In genomic region chr6:13708679-13709261, GRCh38 we compare ENCODE assay signal across 8 cellular contexts. TPM values are rescaled to one million over a fixed set of nuclear protein-coding genes. Genes with fewer than 3 reads are reported as not detected.
DNase-seq lines count a peak whose midpoint lies in the region; ATAC-seq and TF ChIP-seq lines count a peak whose summit lies in the region.

No MANE protein-coding gene starts in this region.

- no peak for TF ChIP-seq CTCF in CD4-positive, alpha-beta T cell (IDR thresholded peaks at IDR 0.05)
- TF ChIP-seq CTCF in coronary artery (IDR thresholded peaks at IDR 0.05) (no peak), nephron (IDR thresholded peaks at IDR 0.05; ENCODE audit: unreplicated experiment in 3 of 3) (no peak)

- peaks cover 51% of the 10 kb centered on the region for H3K4me1 Mint-ChIP-seq in CD4-positive, alpha-beta T cell (ENCODE audit: low read depth)
- peaks cover 32% of the 10 kb centered on the region for H3K4me1 Mint-ChIP-seq in nephron

- H3K27me3 ChIP-seq in CD4-positive, alpha-beta T cell (ENCODE audit: control insufficient read depth, insufficient read depth, low read length) = no peaks in the 10 kb centered on the region

- peaks cover 33% of the 10 kb centered on the region for H3K36me3 Mint-ChIP-seq in CD4-positive, alpha-beta T cell (ENCODE audit: low read depth)
- peaks cover 4% of the 10 kb centered on the region for H3K36me3 Mint-ChIP-seq in nephron (ENCODE audit: low read depth)

- intact Hi-C loops in CD4-positive, alpha-beta T cell (cut with DNase I, micrococcal nuclease) = loop anchor here (2.0 to 5.0 kb wide), 2 partner anchors 20 to 71 kb away; no protein-coding TSS in a partner anchor

- H3K27ac Mint-ChIP-seq in CD4-positive, alpha-beta T cell = peak overlapping the region; percentile 94
- peak overlapping the region; percentile 88 to 99 (median 97) for H3K27ac Mint-ChIP-seq in nephron

- CTCF ChIA-PET in CD4-positive, alpha-beta T cell (lab: Charles Lee) = interaction anchor here (1.0 to 4.7 kb wide), 7 partner anchors 12 to 134 kb away, joined by 3 to 25 read pairs (median 3); partner anchors contain the start of genes NOL7 and SIRT5

- DNase-seq in CD4-positive, alpha-beta T cell = no peak
- peak; percentile 39 for DNase-seq in NAMALWA (ENCODE audit: low spot score)
- DNase-seq in coronary artery (ENCODE audit: low spot score) = no peak
- no peak for DNase-seq in activated CD4-positive, CD25-positive, alpha-beta regulatory T cell treated with anti-CD3 and anti-CD28 coated beads, Interleukin-2, amount 50 U/mL, for 72 hours
- no peak for DNase-seq in NCI-H1105 (lab: John Stamatoyannopoulos, UW)
- no peak for DNase-seq in NCI-H524 treated with DMSO at 0.1 percent for 48 hours (lab: John Stamatoyannopoulos, UW)
- DNase-seq in activated CD4-positive, alpha-beta T cell treated with anti-CD3 and anti-CD28 coated beads, Interleukin-2, amount 50 U/mL, for 48 hours = no peak

- no peaks in the 10 kb centered on the region for H3K27me3 Mint-ChIP-seq in CD4-positive, alpha-beta T cell
- no peaks in the 10 kb centered on the region for H3K27me3 Mint-ChIP-seq in nephron (ENCODE audit: low read depth)

- peak overlapping the region; percentile 96 for H3K4me3 Mint-ChIP-seq in CD4-positive, alpha-beta T cell
- peak overlapping the region; percentile 93 to 100 (median 99) for H3K4me3 Mint-ChIP-seq in nephron

- peak overlapping the region; percentile 77 for H3K4me3 ChIP-seq in coronary artery

- POLR2A ChIA-PET in CD4-positive, alpha-beta T cell (lab: Charles Lee) = interaction anchor here (0.5 to 5.7 kb wide), 9 partner anchors 8 to 134 kb away, joined by 3 to 129 read pairs (median 40); partner anchors contain the start of genes NOL7 and SIRT5

- ATAC-seq in CD4-positive, alpha-beta T cell (ENCODE audit: poor library complexity) = no peak

- no peaks in the 10 kb centered on the region for H3K9me3 ChIP-seq in CD4-positive, alpha-beta T cell (ENCODE audit: control insufficient read depth, low read length)

- H3K9me3 Mint-ChIP-seq in CD4-positive, alpha-beta T cell = no peaks in the 10 kb centered on the region
- no peaks in the 10 kb centered on the region for H3K9me3 Mint-ChIP-seq in nephron

- no peak overlapping the region for H3K27ac ChIP-seq in CD4-positive, alpha-beta T cell (ENCODE audit: low read depth, low read length)
- H3K27ac ChIP-seq in coronary artery = peak overlapping the region; percentile 86 to 98

RNA-seq across cellular contexts. Expression of gene RANBP9, which starts 2.9 kb away (rescaled TPM):
- 10 to 100 TPM; 60.8 to 62.9 TPM for total RNA-seq in CD4-positive, alpha-beta T cell
